ENCODE assay signal across 18 cellular contexts in genomic region chr3:10532939-10533730, GRCh38. TPM values are rescaled to one million over a fixed set of nuclear protein-coding genes. Genes with fewer than 3 reads are reported as not detected.
A peak's percentile ranks its signal among the peaks of the same experiment; 100 is the strongest.
DNase-seq lines count a peak whose midpoint lies in the region; ATAC-seq, FAIRE-seq and TF ChIP-seq lines count a peak whose summit lies in the region.
"Had no signal": no experiment of that assay in that cellular context is flagged by ENCODE, and none has a peak within 500 bp of the region (broad histone marks: within the 10 kb centered on the region; RNA-seq: fewer than 3 reads in every experiment).

No MANE protein-coding gene starts in this region.

- no peak overlapping the region for H3K27ac ChIP-seq in right cardiac atrium (ENCODE audit: low read length)
- H3K27ac ChIP-seq in neuronal stem cell (replicated peaks; ENCODE audit: low read length), result no peak overlapping the region
- H3K27ac ChIP-seq in upper lobe of right lung, result no peak overlapping the region

- H3K4me1 ChIP-seq in right cardiac atrium (ENCODE audit: control insufficient read depth, insufficient read depth, low read length) (no peaks in the 10 kb centered on the region), neuronal stem cell (ENCODE audit: control insufficient read depth in 2 of 2, insufficient read depth in 1 of 2, low read depth in 1 of 2, low read length in 2 of 2) (peaks cover 0 to 8% of the 10 kb centered on the region in 2 donors), upper lobe of right lung (no peaks in the 10 kb centered on the region)

- H3K23ac ChIP-seq in neuronal stem cell (ENCODE audit: low read depth, low read length, poor library complexity), result no peak overlapping the region

- H2BK5ac ChIP-seq in neuronal stem cell (ENCODE audit: low read length), result no peak overlapping the region

- intact Hi-C loops in cardiac septum (cut with DNase I) (no loop called here), right cardiac atrium (cut with DNase I) (no loop called here), upper lobe of right lung (cut with DNase I) (no loop called here)

- H2AFZ ChIP-seq in neuronal stem cell (ENCODE audit: low read length), result no peak overlapping the region

- H3K27me3 ChIP-seq in right cardiac atrium (ENCODE audit: control insufficient read depth, insufficient read depth), result no peaks in the 10 kb centered on the region
- peaks cover 2% of the 10 kb centered on the region for H3K27me3 ChIP-seq in bronchial epithelial cell (ENCODE audit: control insufficient read depth, insufficient read depth, low read length)
- peaks cover 0 to 4% (median 0%) of the 10 kb centered on the region in 3 experiments for H3K27me3 ChIP-seq in neuronal stem cell (ENCODE audit: control insufficient read depth in 3 of 3, insufficient read depth in 3 of 3, low read depth in 1 of 3, low read length in 3 of 3)
- H3K27me3 ChIP-seq in upper lobe of right lung, result peaks cover 4% of the 10 kb centered on the region

- H3K9me3 ChIP-seq in right cardiac atrium (ENCODE audit: control insufficient read depth, low read length) (no peaks in the 10 kb centered on the region), neuronal stem cell (replicated peaks in 1 of 2; ENCODE audit: control insufficient read depth in 2 of 2, insufficient read depth in 1 of 2, low read depth in 1 of 2, low read length in 2 of 2) (no peaks in the 10 kb centered on the region), upper lobe of right lung (no peaks in the 10 kb centered on the region)

- no peak overlapping the region for H2BK15ac ChIP-seq in neuronal stem cell (ENCODE audit: low read length)

- peak; percentile 64 for FAIRE-seq in bronchial epithelial cell (lab: Jason Lieb, UNC)
- FAIRE-seq: K562 had no signal

- H3K9ac ChIP-seq in neuronal stem cell (ENCODE audit: low read depth, low read length, poor library complexity), result no peak overlapping the region

- H3K18ac ChIP-seq in neuronal stem cell (ENCODE audit: low read length), result peak overlapping the region; percentile 53

- no peak for TF ChIP-seq CTCF in bronchial epithelial cell (IDR thresholded peaks at IDR 0.05; ENCODE audit: insufficient read depth, low read length, severe bottlenecking)
- no peak for TF ChIP-seq CTCF in upper lobe of right lung (IDR thresholded peaks at IDR 0.05)

- no peak overlapping the region for H4K8ac ChIP-seq in neuronal stem cell (ENCODE audit: low read depth, low read length)

- no peaks in the 10 kb centered on the region for H3K36me3 ChIP-seq in bronchial epithelial cell (ENCODE audit: control insufficient read depth, insufficient read depth, low read length)
- no peaks in the 10 kb centered on the region for H3K36me3 ChIP-seq in neuronal stem cell (replicated peaks in 1 of 2; ENCODE audit: control insufficient read depth in 2 of 2, insufficient read depth in 2 of 2, low read length in 2 of 2)
- no peaks in the 10 kb centered on the region for H3K36me3 ChIP-seq in upper lobe of right lung

- no peak overlapping the region for H4K91ac ChIP-seq in neuronal stem cell (ENCODE audit: low read depth, low read length, poor library complexity)

- ATAC-seq in right cardiac atrium (no peak), upper lobe of right lung (no peak), HG03457 (IDR thresholded peaks at IDR 0.05; ENCODE audit: unreplicated experiment) (no peak), HG02571 (IDR thresholded peaks at IDR 0.05; ENCODE audit: unreplicated experiment) (no peak)
- ATAC-seq: HCT116, K562 had no signal

- H2BK120ac ChIP-seq in neuronal stem cell (ENCODE audit: low read depth, low read length), result no peak overlapping the region

- DNase-seq in cardiac septum (ENCODE audit: low spot score) (peak; percentile 61), right cardiac atrium (no peak), bronchial epithelial cell (ENCODE audit: low read depth) (no peak), neuronal stem cell (ENCODE audit: low spot score) (no peak), upper lobe of right lung (peak; percentile 28), NCI-H1417 (lab: John Stamatoyannopoulos, UW) (no peak)
- DNase-seq: C1 segment of cervical spinal cord, MV-4-11, NCI-H1436 treated with DMSO at 0.1 percent for 48 hours, NCI-H2029 treated with DMSO at 0.1 percent for 48 hours, NCI-H2171 treated with DMSO at 0.1 percent for 48 hours, NCI-H510A, NCI-H774 had no signal

- no peak overlapping the region for H3K14ac ChIP-seq in neuronal stem cell (ENCODE audit: low read length)

- 79% methylated on average over 7 of the region's 7 CpGs for WGBS in right cardiac atrium
- no CpG with 5 or more reads among the region's 7 CpGs for WGBS in neuronal stem cell (ENCODE audit: extremely low coverage in 2 of 2, insufficient read length in 2 of 2, insufficient replicate concordance in 1 of 2), 2 donors

- no peak overlapping the region for H2AK5ac ChIP-seq in neuronal stem cell (ENCODE audit: low read depth, low read length)

- H2BK12ac ChIP-seq in neuronal stem cell (ENCODE audit: low read length), result no peak overlapping the region

- H3K4me3 ChIP-seq in right cardiac atrium (ENCODE audit: low read length) (no peak overlapping the region), bronchial epithelial cell (ENCODE audit: low read depth, low read length) (no peak overlapping the region), neuronal stem cell (ENCODE audit: low read length in 2 of 2) (no peak overlapping the region), upper lobe of right lung (no peak overlapping the region)
- H3K4me3 ChIP-seq: K562 had no signal

- H3K79me1 ChIP-seq in neuronal stem cell (ENCODE audit: low read depth, low read length), result no peaks in the 10 kb centered on the region

- no peak overlapping the region for H3K4me2 ChIP-seq in neuronal stem cell (ENCODE audit: insufficient read depth, low read length, poor library complexity, severe bottlenecking)

- H3K4ac ChIP-seq in neuronal stem cell (ENCODE audit: low read length), result no peak overlapping the region

RNA-seq across cellular contexts. Expression of gene ATP2B2, which starts 27.7 kb away (rescaled TPM):
- total RNA-seq in cardiac septum (0.13 TPM), right cardiac atrium (under 1 TPM; 0.14 to 0.24 (median 0.17) TPM), bronchial epithelial cell (not detected in 2 replicates), upper lobe of right lung (0.06 TPM)
- 0.36 TPM for polyA plus RNA-seq in right cardiac atrium
- polyA plus RNA-seq in neuronal stem cell (2013, experiment 1 of 2), result 0.15 TPM
- 0.17 TPM for polyA plus RNA-seq in neuronal stem cell (2013, experiment 2 of 2)
- total RNA-seq: G401, K562 had no signal

Comparison
In these comparisons a context has a peak if more than half of its experiments do, and no peak if none do; other contexts are left out.
1. DNase-seq: peak in cardiac septum (single experiment) and upper lobe of right lung (single experiment); none in right cardiac atrium (0 of 3), bronchial epithelial cell (single experiment), neuronal stem cell (single experiment) and NCI-H1417 (0 of 3).